ENCODE assay signal across 21 cellular contexts in genomic region chr7:91344248-91344647, GRCh38.
"Had no signal": no experiment of that assay in that cellular context is flagged by ENCODE, and none has a peak within 500 bp of the region (broad histone marks: within the 10 kb centered on the region; RNA-seq: fewer than 3 reads in every experiment).

No MANE protein-coding gene starts in this region.

- H3K36me3 ChIP-seq: breast epithelium, gastroesophageal sphincter, sigmoid colon, thoracic aorta, upper lobe of left lung had no signal

- H3K27me3 ChIP-seq: breast epithelium, gastroesophageal sphincter, sigmoid colon, upper lobe of left lung had no signal

- H3K27ac ChIP-seq: breast epithelium, coronary artery, epithelial cell of prostate, gastroesophageal sphincter, sigmoid colon, upper lobe of left lung had no signal

- H3K4me3 ChIP-seq: breast epithelium, coronary artery, gastroesophageal sphincter, sigmoid colon, smooth muscle cell, thoracic aorta, upper lobe of left lung had no signal

- DNase-seq: activated CD4-positive, alpha-beta T cell treated with anti-CD3 and anti-CD28 coated beads for 36 hours; activated CD4-positive, alpha-beta T cell treated with anti-CD3 and anti-CD28 coated beads, Interleukin-2, amount 50 U/mL, for 48 hours; activated naive CD4-positive, alpha-beta T cell treated with Interleukin-2 at 50 U/mL for 16 hours; activated naive CD8-positive, alpha-beta T cell treated with anti-CD3 and anti-CD28 coated beads for 36 hours; activated T-cell treated with anti-CD3 and anti-CD28 coated beads, Interleukin-2, amount 50 U/mL, for 48 hours; endodermal cell; head of caudate nucleus; nephron progenitor cell; occipital lobe; sigmoid colon; stimulated activated CD4-positive, alpha-beta T cell treated with anti-CD3 and anti-CD28 coated beads, Interleukin-15, amount 100 ng/mL, for 24 hours; stimulated activated naive B cell treated with anti-CD40 and anti-IgM and Interleukin-4, amounts not matched to agents 10 μg/mL and 1 μg/mL and 100 μg/mL, for 72 hours; T-helper 1 cell; upper lobe of left lung had no signal

- ATAC-seq: activated CD4-positive, alpha-beta T cell treated with anti-CD3 and anti-CD28 coated beads for 36 hours; gastroesophageal sphincter; WTC11 had no signal

- H3K9me3 ChIP-seq: breast epithelium, gastroesophageal sphincter, sigmoid colon, thoracic aorta, upper lobe of left lung had no signal

- H3K4me1 ChIP-seq: breast epithelium, sigmoid colon had no signal

- H3K4me2 ChIP-seq: smooth muscle cell had no signal
